Comparison of ENCODE assay signal across 1 cellular context in genomic region chr1:213070399-213070798, GRCh38.
TF ChIP-seq lines count a peak whose summit lies in the region.

No MANE protein-coding gene starts in this region.

TF ChIP-seq in GM23338, 12 proteins besides CTCF, POLR2A, EP300 and RAD21 (continued from another document):
- TF ChIP-seq STAT1 (IDR thresholded peaks at IDR 0.05; ENCODE audit: unreplicated experiment) (no peak), EZH2phosphoT487 (IDR thresholded peaks at IDR 0.05; ENCODE audit: unreplicated experiment) (no peak), CREB1 (CRISPR knock-in tag; IDR thresholded peaks at IDR 0.05; ENCODE audit: low read depth) (no peak), POLR2AphosphoS5 (IDR thresholded peaks at IDR 0.05; ENCODE audit: low read depth) (no peak), ZNF331 (CRISPR knock-in tag; IDR thresholded peaks at IDR 0.05; ENCODE audit: low read depth) (no peak), REST (IDR thresholded peaks at IDR 0.05; ENCODE audit: unreplicated experiment) (no peak)
